In the genomic region with DNA sequence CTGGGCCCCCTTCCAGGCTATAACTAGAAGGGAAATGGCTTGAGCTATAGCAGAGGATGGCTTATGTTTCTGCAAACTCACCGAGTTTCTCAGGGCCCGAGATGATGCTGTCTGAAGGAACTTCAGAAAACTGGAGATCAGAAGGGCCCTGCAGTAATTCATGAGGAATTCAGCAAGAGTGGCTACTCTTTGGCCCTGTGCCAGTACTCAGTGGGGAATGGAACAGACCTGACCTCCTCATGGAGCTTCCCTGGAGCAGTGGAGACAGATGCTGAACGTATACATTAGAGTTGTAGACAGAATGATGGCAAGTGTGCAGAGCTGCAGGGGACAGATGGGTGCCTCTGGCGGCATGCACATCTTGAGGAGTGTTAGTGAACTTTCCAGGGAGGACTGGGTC, we compare ENCODE assay signal across 19 cellular contexts. TPM values are rescaled to one million over a fixed set of nuclear protein-coding genes. Genes with fewer than 3 reads are reported as not detected.
"Had no signal": no experiment of that assay in that cellular context is flagged by ENCODE, and none has a peak within 500 bp of the region (broad histone marks: within the 10 kb centered on the region; RNA-seq: fewer than 3 reads in every experiment).

No MANE protein-coding gene starts in this region.

- H3K27ac ChIP-seq: esophagus muscularis mucosa, right atrium auricular region, tibial nerve, uterus had no signal

- H3K36me3 ChIP-seq: esophagus muscularis mucosa, right atrium auricular region, tibial nerve, uterus had no signal

- ATAC-seq: activated CD4-positive, alpha-beta T cell treated with anti-CD3 and anti-CD28 coated beads for 36 hours; activated naive CD4-positive, alpha-beta T cell treated with anti-CD3 and anti-CD28 coated beads, Interleukin-2, amount 50 U/mL, for 72 hours; WTC11 had no signal

- H3K4me1 ChIP-seq: esophagus muscularis mucosa, right atrium auricular region, uterus had no signal

- H3K27me3 ChIP-seq: right atrium auricular region, uterus had no signal

- H3K9me3 ChIP-seq: esophagus muscularis mucosa, uterus had no signal

- H3K4me3 ChIP-seq: esophagus muscularis mucosa, right atrium auricular region, tibial nerve, uterus had no signal

- DNase-seq: activated CD4-positive, alpha-beta T cell treated with anti-CD3 and anti-CD28 coated beads for 36 hours; activated CD4-positive, alpha-beta T cell treated with anti-CD3 and anti-CD28 coated beads, Interleukin-2, amount 50 U/mL, for 48 hours; activated gamma-delta T cell treated with Interleukin-2 at 50 U/mL for 16 hours; cortex of kidney; midbrain; stimulated activated CD4-positive, alpha-beta T cell treated with anti-CD3 and anti-CD28 coated beads, Interleukin-2, amount 100 ng/mL, for 24 hours; stimulated activated naive CD4-positive, alpha-beta T cell treated with Interleukin-2 at 50 U/mL for 16 hours; uterus had no signal

RNA-seq across cellular contexts. Expression of a gene that starts 17.3 kb away (rescaled TPM):
- total RNA-seq: activated CD4-positive, alpha-beta T cell treated with anti-CD3 and anti-CD28 coated beads for 36 hours; activated naive CD4-positive, alpha-beta T cell treated with anti-CD3 and anti-CD28 coated beads, Interleukin-2, amount 50 U/mL, for 72 hours; activated T-helper 1 cell treated with anti-CD3 and anti-CD28 coated beads, Interleukin-12 subunit alpha, Interleukin-12 subunit beta, Interleukin-2, Interleukin-4 antibody, amounts not matched to agents 30 ng/mL and 10 ng/mL and 1 ng/mL, durations not matched to agents 14 hours and 24 hours and 36 hours; esophagus muscularis mucosa; fibroblast of villous mesenchyme; lung microvascular endothelial cell; myocyte; omental fat pad; right atrium auricular region; subcutaneous adipose tissue; tibial nerve had no signal
